Comparison of ENCODE assay signal across 7 cellular contexts in genomic region chr14:96504353-96504752, GRCh38. TPM values are rescaled to one million over a fixed set of nuclear protein-coding genes. Genes with fewer than 3 reads are reported as not detected.
DNase-seq lines count a peak whose midpoint lies in the region; ATAC-seq and TF ChIP-seq lines count a peak whose summit lies in the region.
"Not testable (repeated sequence)": the region's sequence is repeated elsewhere in the genome, so short reads cannot be mapped to it uniquely, and the experiment has no call there.

No MANE protein-coding gene starts in this region.

- intact Hi-C loops in PC-9 (cut with micrococcal nuclease; ENCODE audit: unreplicated experiment) (loop anchor here (5.0 kb wide), 1 partner anchor 142 kb away; the partner anchor contains the start of genes ATG2B and GSKIP), psoas muscle (cut with DNase I) (loop anchor here in 1 of 2 donors (5.0 kb wide), 1 partner anchor 142 kb away; the partner anchor contains the start of genes ATG2B and GSKIP)

- not testable (repeated sequence) for ATAC-seq in GM23338, psoas muscle

- H3K9me3 Mint-ChIP-seq in GM23338; activated T-cell treated with anti-CD3 and anti-CD28 coated beads, Interleukin-2, amount 50 U/mL, for 24 hours: not testable (repeated sequence)
- H3K9me3 Mint-ChIP-seq in brain: peaks cover 4 to 26% (median 13%) of the 10 kb centered on the region in 5 experiments

- H3K4me1 Mint-ChIP-seq in GM23338 (peaks cover 39% of the 10 kb centered on the region), brain (peaks cover 43% of the 10 kb centered on the region)
- H3K4me1 Mint-ChIP-seq in activated T-cell treated with anti-CD3 and anti-CD28 coated beads, Interleukin-2, amount 50 U/mL, for 24 hours (ENCODE audit: low read depth): peaks cover 60% of the 10 kb centered on the region

- CTCF ChIA-PET in PC-9 (lab: Charles Lee): not testable (repeated sequence)

- H3K79me2 ChIP-seq in GM23338 (replicated peaks; ENCODE audit: insufficient read depth): peaks cover 74% of the 10 kb centered on the region
- peaks cover 74% of the 10 kb centered on the region for H3K79me2 ChIP-seq in PC-9 (ENCODE audit: low read depth)

- H3K4me3 ChIP-seq in GM23338: peak overlapping the region; percentile 93
- peak overlapping the region; percentile 78 for H3K4me3 ChIP-seq in PC-9
- peak overlapping the region; percentile 99 for H3K4me3 ChIP-seq in fibroblast of pulmonary artery (replicated peaks; ENCODE audit: low read depth, low read length)
- peak overlapping the region; percentile 14 to 80 for H3K4me3 ChIP-seq in muscle layer of duodenum (ENCODE audit: low read depth in 1 of 2, low read length in 2 of 2)
- H3K4me3 ChIP-seq in psoas muscle: peak overlapping the region; percentile 88

- not testable (repeated sequence) for H3K27me3 ChIP-seq in GM23338 (ENCODE audit: insufficient read depth); PC-9 (ENCODE audit: insufficient read depth, low read depth); muscle layer of duodenum (ENCODE audit: low read depth, low read length); psoas muscle (ENCODE audit: insufficient read depth in 3 of 3, low read length in 2 of 3)

- POLR2A ChIA-PET in PC-9 (lab: Charles Lee; ENCODE audit: unreplicated experiment): not testable (repeated sequence)

- H3K4me1 ChIP-seq in GM23338 (ENCODE audit: insufficient read depth) (peaks cover 28% of the 10 kb centered on the region), PC-9 (replicated peaks; ENCODE audit: insufficient read depth) (peaks cover 16% of the 10 kb centered on the region), muscle layer of duodenum (ENCODE audit: control insufficient read depth in 1 of 2, insufficient read depth in 2 of 2, low read length in 2 of 2) (peaks cover 25 to 39% of the 10 kb centered on the region in 2 donors), psoas muscle (peaks cover 49% of the 10 kb centered on the region)

- DNase-seq in GM23338 (ENCODE audit: low spot score); PC-9; activated T-cell treated with anti-CD3 and anti-CD28 coated beads, Interleukin-2, amount 50 U/mL, for 24 hours; fibroblast of pulmonary artery (ENCODE audit: low read depth); psoas muscle: not testable (repeated sequence)

- not testable (repeated sequence) for H3K27ac ChIP-seq in GM23338 (ENCODE audit: low read depth); PC-9; muscle layer of duodenum (ENCODE audit: low read length)
- peak overlapping the region; percentile 97 for H3K27ac ChIP-seq in psoas muscle

- H3K27me3 Mint-ChIP-seq in GM23338 (ENCODE audit: insufficient read depth, low read depth, poor library complexity): peaks cover 11% of the 10 kb centered on the region
- H3K27me3 Mint-ChIP-seq in activated T-cell treated with anti-CD3 and anti-CD28 coated beads, Interleukin-2, amount 50 U/mL, for 24 hours; brain: not testable (repeated sequence)

- H3K27ac Mint-ChIP-seq in GM23338 (peak overlapping the region; percentile 86), brain (peak overlapping the region in 3 of 5 experiments; percentile 55 to 99 (median 96))
- H3K27ac Mint-ChIP-seq in activated T-cell treated with anti-CD3 and anti-CD28 coated beads, Interleukin-2, amount 50 U/mL, for 24 hours: peak overlapping the region; percentile 98

- H3K36me3 Mint-ChIP-seq in GM23338 (ENCODE audit: low read depth) (peaks cover 13% of the 10 kb centered on the region; the same call in 2 of the 3 replicates), brain (peaks cover 51% of the 10 kb centered on the region)
- peaks cover 56% of the 10 kb centered on the region for H3K36me3 Mint-ChIP-seq in activated T-cell treated with anti-CD3 and anti-CD28 coated beads, Interleukin-2, amount 50 U/mL, for 24 hours (ENCODE audit: low read depth)

- not testable (repeated sequence) for H3F3A ChIP-seq in GM23338 (replicated peaks; ENCODE audit: low read depth); PC-9 (ENCODE audit: insufficient read depth, low read depth)

- TF ChIP-seq CTCF in GM23338 (conservative IDR thresholded peaks at IDR 0.05; ENCODE audit: low read depth in 2 of 2); PC-9 (conservative IDR thresholded peaks at IDR 0.05); brain (conservative IDR thresholded peaks at IDR 0.05); fibroblast of pulmonary artery (IDR thresholded peaks at IDR 0.05; ENCODE audit: low read length, missing control alignments); psoas muscle (IDR thresholded peaks at IDR 0.05): not testable (repeated sequence)

- H3K9me2 ChIP-seq in GM23338 (ENCODE audit: insufficient read depth); PC-9 (ENCODE audit: insufficient read depth): not testable (repeated sequence)

- 92 to 96% (median 93%) methylated on average over 12 of the region's 12 CpGs for WGBS in psoas muscle, 3 donors

- H4K20me1 ChIP-seq in GM23338 (replicated peaks; ENCODE audit: insufficient read depth): peaks cover 58% of the 10 kb centered on the region
- H4K20me1 ChIP-seq in PC-9 (ENCODE audit: insufficient read depth): peaks cover 46% of the 10 kb centered on the region

- H2AFZ ChIP-seq in GM23338, PC-9: not testable (repeated sequence)

- peak overlapping the region; percentile 91 for H3K4me3 Mint-ChIP-seq in GM23338
- H3K4me3 Mint-ChIP-seq in activated T-cell treated with anti-CD3 and anti-CD28 coated beads, Interleukin-2, amount 50 U/mL, for 24 hours: peak overlapping the region; percentile 99
- peak overlapping the region; percentile 92 to 99 (median 97) for H3K4me3 Mint-ChIP-seq in brain

- H3K4me2 ChIP-seq in GM23338 (peak overlapping the region; percentile 92), PC-9 (peak overlapping the region; percentile 77)

- not testable (repeated sequence) for H3K9me3 ChIP-seq in PC-9 (ENCODE audit: insufficient read depth, low read depth); muscle layer of duodenum (ENCODE audit: control insufficient read depth in 1 of 2, low read length in 2 of 2); psoas muscle

- BruUV-seq in PC-9 (replicated peaks; lab: Mats Ljungman, UMichigan): not testable (repeated sequence)

- H3K36me3 ChIP-seq in GM23338 (ENCODE audit: insufficient read depth); PC-9 (ENCODE audit: low read depth); muscle layer of duodenum (ENCODE audit: control insufficient read depth in 1 of 2, insufficient read depth in 2 of 2, low read length in 2 of 2); psoas muscle (ENCODE audit: insufficient read depth in 1 of 2, low read depth in 1 of 2): not testable (repeated sequence)

RNA-seq across cellular contexts. Expression of gene PAPOLA, which starts 2.2 kb away (rescaled TPM):
- 211 and 237 TPM in 2 replicates for total RNA-seq in GM23338 (2014; rRNA removed; shearing (Covaris generic))
- polyA plus RNA-seq in GM23338 (2016; fragmentation: Nextera tagmentation; extraction: Ambion mirVana): 188 and 198 TPM in 2 replicates
- 59.5 and 68.4 TPM in 2 replicates for total RNA-seq in PC-9 (2021)
- polyA plus RNA-seq in brain (ENCODE audit: insufficient read depth, low read depth, low replicate concordance): 74.0 TPM
- total RNA-seq in psoas muscle: 100 to 1,000 TPM in 1 of 4 donors, 10 to 100 TPM in 3; 88.8 to 103 (median 93.8) TPM
- 100 to 1,000 TPM in 1 of 3 donors, 10 to 100 TPM in 2; 55.5 to 141 (median 88.2) TPM for polyA plus RNA-seq in psoas muscle

Comparison
In these comparisons a context has a peak if more than half of its experiments do, and no peak if none do; other contexts are left out.
1. H3K4me3 ChIP-seq: peak in every context shown above with its lines; median percentile 99 in fibroblast of pulmonary artery; 93 in GM23338; 88 in psoas muscle; 78 in PC-9; 47 in muscle layer of duodenum.